ENCODE assay signal across 8 cellular contexts in the genomic region with DNA sequence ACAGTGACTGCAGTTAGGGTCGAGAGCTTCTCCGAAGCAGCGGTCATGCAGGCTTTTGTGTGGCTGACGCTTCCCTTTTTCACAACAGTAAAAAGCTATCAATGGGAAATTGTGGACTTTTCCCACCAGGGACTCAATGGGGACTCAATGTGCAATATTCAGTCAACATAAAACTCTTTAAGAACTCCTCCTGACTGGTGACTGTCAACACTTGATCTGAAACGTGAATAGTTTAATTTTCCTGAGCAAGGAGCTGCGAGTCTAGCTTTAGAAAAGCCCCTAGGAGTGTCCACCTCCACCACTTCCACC. TPM values are rescaled to one million over a fixed set of nuclear protein-coding genes. Genes with fewer than 3 reads are reported as not detected.
A peak's percentile ranks its signal among the peaks of the same experiment; 100 is the strongest.
DNase-seq lines count a peak whose midpoint lies in the region; ATAC-seq and TF ChIP-seq lines count a peak whose summit lies in the region.

No MANE protein-coding gene starts in this region.

- peak overlapping the region; percentile 85 for H3K27ac ChIP-seq in HCT116 (ENCODE audit: low read depth, low read length)
- peak overlapping the region; percentile 83 for H3K27ac ChIP-seq in Panc1 (ENCODE audit: low read length)
- peak overlapping the region; percentile 82 to 94 (median 88) for H3K27ac ChIP-seq in esophagus squamous epithelium

- H3K36me3 ChIP-seq in HCT116 (ENCODE audit: control insufficient read depth in 1 of 2, insufficient read depth in 2 of 2, low read length in 2 of 2) (peaks cover 3 to 5% of the 10 kb centered on the region in 2 experiments; a peak in 1 of 4 replicates), Panc1 (ENCODE audit: control insufficient read depth, insufficient read depth, low read length) (peaks cover 3% of the 10 kb centered on the region), esophagus squamous epithelium (peaks cover 0 to 35% (median 5%) of the 10 kb centered on the region in 3 donors), skeletal muscle satellite cell (ENCODE audit: insufficient read depth, low read length) (peaks cover 15% of the 10 kb centered on the region)

- POLR2A ChIA-PET in HCT116 (lab: Charles Lee): no interaction called here
- POLR2A ChIA-PET in Panc1 (lab: Charles Lee): interaction anchor here (0.6 kb wide), 1 partner anchor 131 kb away, joined by 7 read pairs; no protein-coding TSS in a partner anchor

- 55 to 83% methylated on average over 4 to 6 of the region's 6 CpGs for WGBS in esophagus squamous epithelium, 2 donors

- no peak for TF ChIP-seq RAD21 in HCT116 (IDR thresholded peaks at IDR 0.05; ENCODE audit: low read depth)

- H3K4me3 ChIP-seq in HCT116 (replicated peaks in 1 of 2; ENCODE audit: low read depth in 1 of 2, low read length in 2 of 2) (peak overlapping the region; percentile 77 to 82), Panc1 (ENCODE audit: low read depth in 2 of 2, low read length in 2 of 2) (peak overlapping the region; percentile 75 to 79), esophagus squamous epithelium (peak overlapping the region; percentile 84 to 98 (median 91)), skeletal muscle satellite cell (ENCODE audit: low read length) (peak overlapping the region; percentile 95)

- H3K9ac ChIP-seq in HCT116 (ENCODE audit: low read length) (peak overlapping the region; percentile 89), skeletal muscle satellite cell (ENCODE audit: low read depth, low read length) (peak overlapping the region; percentile 84)

- RAD21 ChIA-PET in HCT116 (lab: Charles Lee; ENCODE audit: low non-redundant PET in 1 of 2, low total read pairs in 2 of 2, uncharacterized antibody in 2 of 2, unreplicated experiment in 2 of 2): no interaction called here

- CTCF ChIA-PET in HCT116 (lab: Charles Lee) (interaction anchor here (1.9 to 2.8 kb wide), 2 partner anchors 25 to 155 kb away, joined by 9 to 11 read pairs; no protein-coding TSS in a partner anchor), Panc1 (lab: Charles Lee) (no interaction called here)

- H3K27me3 ChIP-seq in HCT116 (ENCODE audit: insufficient read depth, low read length): no peaks in the 10 kb centered on the region
- H3K27me3 ChIP-seq in Panc1 (ENCODE audit: control insufficient read depth, insufficient read depth, low read length): no peaks in the 10 kb centered on the region
- peaks cover 0 to 21% (median 6%) of the 10 kb centered on the region in 4 donors for H3K27me3 ChIP-seq in esophagus squamous epithelium
- peaks cover 25% of the 10 kb centered on the region for H3K27me3 ChIP-seq in skeletal muscle satellite cell (ENCODE audit: control insufficient read depth, insufficient read depth, low read length)

- H2AFZ ChIP-seq in HCT116 (ENCODE audit: low read depth, low read length, poor library complexity, severe bottlenecking): no peak overlapping the region

- H4K20me1 ChIP-seq in HCT116 (ENCODE audit: insufficient read depth): peaks cover 3% of the 10 kb centered on the region; the same call in 1 of the 2 replicates

- DNase-seq in HCT116 (ENCODE audit: low read depth, low spot score) (no peak), Panc1 (ENCODE audit: low read depth, low spot score) (no peak), esophagus squamous epithelium (lab: John Stamatoyannopoulos, UW) (no peak), dermis blood vessel endothelial cell (no peak), NCI-H526 (lab: John Stamatoyannopoulos, UW) (no peak)

- peak overlapping the region; percentile 94 for H3K4me2 ChIP-seq in HCT116 (ENCODE audit: low read length)
- peak overlapping the region; percentile 97 for H3K4me2 ChIP-seq in skeletal muscle satellite cell (ENCODE audit: low read length)

- in situ Hi-C loops in Panc1 (cut with HindIII; ENCODE audit: low pct_unique_long_range_greater_than_20kb, low sequenced_read_pairs): no loop called here

- no peak for TF ChIP-seq POLR2A in HCT116 (IDR thresholded peaks at IDR 0.05; ENCODE audit: borderline replicate concordance, extremely low read depth, insufficient read depth, insufficient read length)
- no peak for TF ChIP-seq POLR2A in esophagus squamous epithelium (IDR thresholded peaks at IDR 0.05)

- intact Hi-C loops in HCT116 (cut with micrococcal nuclease): no loop called here
- intact Hi-C loops in Panc1 (cut with micrococcal nuclease; ENCODE audit: unreplicated experiment): loop anchor here (10.0 kb wide), 1 partner anchor 143 kb away; the partner anchor contains the start of gene CEP72
- intact Hi-C loops in esophagus squamous epithelium (cut with DNase I): no loop called here

- H3K4me1 ChIP-seq in HCT116 (ENCODE audit: control insufficient read depth in 1 of 2, insufficient read depth in 2 of 2, low read length in 2 of 2) (peaks cover 5 to 16% of the 10 kb centered on the region in 2 experiments; a peak in 3 of 4 replicates), Panc1 (ENCODE audit: control insufficient read depth, insufficient read depth, low read length) (peaks cover 16% of the 10 kb centered on the region), esophagus squamous epithelium (peaks cover 32 to 51% (median 36%) of the 10 kb centered on the region in 3 donors), skeletal muscle satellite cell (ENCODE audit: control insufficient read depth, insufficient read depth, low read length) (peaks cover 17% of the 10 kb centered on the region)

- H3K9me3 ChIP-seq in HCT116 (ENCODE audit: control insufficient read depth in 1 of 2, insufficient read depth in 1 of 2, low read depth in 1 of 2, low read length in 2 of 2) (no peaks in the 10 kb centered on the region), Panc1 (ENCODE audit: control insufficient read depth, insufficient read depth, low read depth, low read length) (no peaks in the 10 kb centered on the region), esophagus squamous epithelium (no peaks in the 10 kb centered on the region), skeletal muscle satellite cell (replicated peaks; ENCODE audit: low read length) (no peaks in the 10 kb centered on the region)

- TF ChIP-seq CTCF in HCT116 (IDR thresholded peaks at IDR 0.05 in 2 of 3, conservative IDR thresholded peaks at IDR 0.05 in 1 of 3; ENCODE audit: borderline replicate concordance in 1 of 3, insufficient read depth in 1 of 3, low read depth in 2 of 3, low read length in 2 of 3) (no peak), Panc1 (IDR thresholded peaks at IDR 0.05) (no peak), esophagus squamous epithelium (IDR thresholded peaks at IDR 0.05) (no peak)

- BruUV-seq in HCT116 (replicated peaks; lab: Mats Ljungman, UMichigan) (no TSS peak), Panc1 (replicated peaks; lab: Mats Ljungman, UMichigan) (TSS peak; percentile 89)

- no peak for ATAC-seq in HCT116
- no peak for ATAC-seq in Panc1
- no peak for ATAC-seq in HG02938 (IDR thresholded peaks at IDR 0.05; ENCODE audit: unreplicated experiment)
- no peak for ATAC-seq in GM21528 (IDR thresholded peaks at IDR 0.05; ENCODE audit: low FRiP score, unreplicated experiment)

- no peaks in the 10 kb centered on the region for H3K9me2 ChIP-seq in HCT116 (ENCODE audit: insufficient read depth)

- H3K79me2 ChIP-seq in HCT116 (ENCODE audit: insufficient read depth, low read length): peaks cover 22% of the 10 kb centered on the region

TF ChIP-seq in HCT116, 20 proteins besides CTCF, POLR2A, EP300 and RAD21 (continues in another document):
- TF ChIP-seq YY1 (IDR thresholded peaks at IDR 0.05; ENCODE audit: extremely low read depth, insufficient replicate concordance, low read depth, low read length): no peak
- no peak for TF ChIP-seq ZBTB33 (IDR thresholded peaks at IDR 0.05; ENCODE audit: extremely low read depth, insufficient replicate concordance, low read length)
- no peak for TF ChIP-seq ELF1 (IDR thresholded peaks at IDR 0.05; ENCODE audit: borderline replicate concordance, low read depth)
- no peak for TF ChIP-seq EZH2phosphoT487 (IDR thresholded peaks at IDR 0.05; ENCODE audit: borderline replicate concordance)
- TF ChIP-seq SP1 (IDR thresholded peaks at IDR 0.05; ENCODE audit: low read depth): no peak

RNA-seq across cellular contexts. Expression of gene EXOC3, which starts 28.7 kb away (rescaled TPM):
- total RNA-seq in HCT116 (2021; ENCODE audit: unreplicated experiment) (52.4 TPM), Panc1 (2021; ENCODE audit: unreplicated experiment) (55.0 TPM), esophagus squamous epithelium (10 to 100 TPM; 39.1 to 54.6 (median 42.8) TPM), dermis blood vessel endothelial cell (44.3 and 52.1 TPM in 2 replicates)
- 42.8 and 48.1 TPM in 2 replicates for polyA plus RNA-seq in HCT116 (2012)
- 63.2 TPM for polyA plus RNA-seq in Panc1 (2012; ENCODE audit: insufficient read length)
- 22.7 and 30.2 TPM in 2 replicates for total RNA-seq in skeletal muscle satellite cell (2012; rRNA removed)

RNA-seq across cellular contexts. Expression of gene SLC9A3, which starts 52.5 kb away (rescaled TPM):
- total RNA-seq in HCT116 (2021; ENCODE audit: unreplicated experiment) (1.5 TPM), Panc1 (2021; ENCODE audit: unreplicated experiment) (2.0 TPM), esophagus squamous epithelium (1 to 10 TPM; 2.4 to 3.8 (median 3.5) TPM), dermis blood vessel endothelial cell (1.5 TPM in 2 replicates)
- polyA plus RNA-seq in HCT116 (2012): 0.85 and 1.1 TPM in 2 replicates
- polyA plus RNA-seq in Panc1 (2012; ENCODE audit: insufficient read length): 2.4 TPM
- 1.3 and 2.0 TPM in 2 replicates for total RNA-seq in skeletal muscle satellite cell (2012; rRNA removed)
